Comparison of ENCODE assay signal across 2 cellular contexts in genomic region chr5:123690821-123691220, GRCh38.
TF ChIP-seq lines count a peak whose summit lies in the region.

No MANE protein-coding gene starts in this region.

TF ChIP-seq in IMR-90, 13 proteins besides CTCF, POLR2A, EP300 and RAD21:
- no peak for TF ChIP-seq FOS (IDR thresholded peaks at IDR 0.05; ENCODE audit: low read depth, low read length)
- no peak for TF ChIP-seq SMC3 (IDR thresholded peaks at IDR 0.05; ENCODE audit: low read depth, low read length)
- no peak for TF ChIP-seq CHD1 (IDR thresholded peaks at IDR 0.05; ENCODE audit: low read depth, low read length)
- no peak for TF ChIP-seq NFE2L2 (IDR thresholded peaks at IDR 0.05; ENCODE audit: low read depth, low read length)
- TF ChIP-seq BHLHE40 (IDR thresholded peaks at IDR 0.05; ENCODE audit: low read depth, low read length) = no peak
- TF ChIP-seq MAZ (IDR thresholded peaks at IDR 0.05; ENCODE audit: borderline replicate concordance, low read depth, low read length) = no peak
- TF ChIP-seq MAFK (IDR thresholded peaks at IDR 0.05; ENCODE audit: low read depth, low read length) = no peak
- no peak for TF ChIP-seq CEBPB (IDR thresholded peaks at IDR 0.05; ENCODE audit: low read depth, low read length)
- TF ChIP-seq, protein P1, sequence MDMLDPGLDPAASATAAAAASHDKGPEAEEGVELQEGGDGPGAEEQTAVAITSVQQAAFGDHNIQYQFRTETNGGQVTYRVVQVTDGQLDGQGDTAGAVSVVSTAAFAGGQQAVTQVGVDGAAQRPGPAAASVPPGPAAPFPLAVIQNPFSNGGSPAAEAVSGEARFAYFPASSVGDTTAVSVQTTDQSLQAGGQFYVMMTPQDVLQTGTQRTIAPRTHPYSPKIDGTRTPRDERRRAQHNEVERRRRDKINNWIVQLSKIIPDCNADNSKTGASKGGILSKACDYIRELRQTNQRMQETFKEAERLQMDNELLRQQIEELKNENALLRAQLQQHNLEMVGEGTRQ (IDR thresholded peaks at IDR 0.05; ENCODE audit: low read depth, low read length) = no peak
- TF ChIP-seq MXI1 (IDR thresholded peaks at IDR 0.05; ENCODE audit: borderline replicate concordance, low read depth, low read length) = no peak
- TF ChIP-seq RCOR1 (IDR thresholded peaks at IDR 0.05; ENCODE audit: insufficient replicate concordance, low read length) = no peak
- TF ChIP-seq, protein P2, sequence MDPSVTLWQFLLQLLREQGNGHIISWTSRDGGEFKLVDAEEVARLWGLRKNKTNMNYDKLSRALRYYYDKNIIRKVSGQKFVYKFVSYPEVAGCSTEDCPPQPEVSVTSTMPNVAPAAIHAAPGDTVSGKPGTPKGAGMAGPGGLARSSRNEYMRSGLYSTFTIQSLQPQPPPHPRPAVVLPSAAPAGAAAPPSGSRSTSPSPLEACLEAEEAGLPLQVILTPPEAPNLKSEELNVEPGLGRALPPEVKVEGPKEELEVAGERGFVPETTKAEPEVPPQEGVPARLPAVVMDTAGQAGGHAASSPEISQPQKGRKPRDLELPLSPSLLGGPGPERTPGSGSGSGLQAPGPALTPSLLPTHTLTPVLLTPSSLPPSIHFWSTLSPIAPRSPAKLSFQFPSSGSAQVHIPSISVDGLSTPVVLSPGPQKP (IDR thresholded peaks at IDR 0.05; ENCODE audit: borderline replicate concordance, low read depth, low read length) = no peak
- TF ChIP-seq RFX5 (IDR thresholded peaks at IDR 0.05; ENCODE audit: low read depth, low read length) = no peak

TF ChIP-seq in GM12891, 5 proteins besides CTCF, POLR2A, EP300 and RAD21:
- no peak for TF ChIP-seq SPI1 (IDR thresholded peaks at IDR 0.05; ENCODE audit: low read depth, low read length)
- TF ChIP-seq POLR2AphosphoS5 (IDR thresholded peaks at IDR 0.05; ENCODE audit: low read depth, low read length) = no peak
- TF ChIP-seq PAX5 (IDR thresholded peaks at IDR 0.05; ENCODE audit: insufficient read depth, low read length, severe bottlenecking) = no peak
- TF ChIP-seq TAF1 (IDR thresholded peaks at IDR 0.05; ENCODE audit: low read depth, low read length) = no peak
- TF ChIP-seq POU2F2 (IDR thresholded peaks at IDR 0.05; ENCODE audit: low read depth, low read length) = no peak
